In genomic region chr10:129702605-129703004, GRCh38 we compare ENCODE assay signal across 9 cellular contexts.
"Had no signal": no experiment of that assay in that cellular context is flagged by ENCODE, and none has a peak within 500 bp of the region (broad histone marks: within the 10 kb centered on the region; RNA-seq: fewer than 3 reads in every experiment).

No MANE protein-coding gene starts in this region.

- H3K4me1 ChIP-seq: HAP-1 had no signal

- H3K4me2 ChIP-seq: GM23338 had no signal

- H3K9me3 ChIP-seq: HAP-1 had no signal

- DNase-seq: GM23248, GOT3, H7, H9, HCEC 1CT, HFFc6 had no signal

- H3K4me3 ChIP-seq: GM23248, GM23338, HAP-1 had no signal

- H2AFZ ChIP-seq: GM23248, GM23338 had no signal

- H3K4me3 Mint-ChIP-seq: GM23338, H9, HFFc6 had no signal

- H3K27ac Mint-ChIP-seq: GM23338, HFFc6 had no signal

- H3K9me3 Mint-ChIP-seq: GM23338, H9 had no signal

- H3K27ac ChIP-seq: GM23248 had no signal

- ATAC-seq: GM23338, HCT116 had no signal

- H3K36me3 ChIP-seq: HAP-1 had no signal

- H3K9ac ChIP-seq: GM23248 had no signal
